1 cellular context compared by ENCODE assay signal in genomic region chrX:73977542-73978169, GRCh38.
TF ChIP-seq lines count a peak whose summit lies in the region.

No MANE protein-coding gene starts in this region.

TF ChIP-seq in GM12878, 131 proteins besides CTCF, POLR2A, EP300 and RAD21 (continued from another document):
- TF ChIP-seq, protein P1, sequence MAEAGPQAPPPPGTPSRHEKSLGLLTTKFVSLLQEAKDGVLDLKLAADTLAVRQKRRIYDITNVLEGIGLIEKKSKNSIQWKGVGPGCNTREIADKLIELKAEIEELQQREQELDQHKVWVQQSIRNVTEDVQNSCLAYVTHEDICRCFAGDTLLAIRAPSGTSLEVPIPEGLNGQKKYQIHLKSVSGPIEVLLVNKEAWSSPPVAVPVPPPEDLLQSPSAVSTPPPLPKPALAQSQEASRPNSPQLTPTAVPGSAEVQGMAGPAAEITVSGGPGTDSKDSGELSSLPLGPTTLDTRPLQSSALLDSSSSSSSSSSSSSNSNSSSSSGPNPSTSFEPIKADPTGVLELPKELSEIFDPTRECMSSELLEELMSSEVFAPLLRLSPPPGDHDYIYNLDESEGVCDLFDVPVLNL (IDR thresholded peaks at IDR 0.05; ENCODE audit: low read depth, low read length): no peak
- TF ChIP-seq MEF2B (IDR thresholded peaks at IDR 0.05; ENCODE audit: partially characterized antibody, poor library complexity, severe bottlenecking) (peak; percentile 86), IKZF1 (conservative IDR thresholded peaks at IDR 0.05) (peak; percentile 52), POLR2AphosphoS5 (IDR thresholded peaks at IDR 0.05; ENCODE audit: low read length) (no peak), POLR2AphosphoS2 (IDR thresholded peaks at IDR 0.05; ENCODE audit: low read depth, low read length) (no peak), RELA (IDR thresholded peaks at IDR 0.05; ENCODE audit: borderline replicate concordance, partially characterized antibody) (no peak), NRF1 (conservative IDR thresholded peaks at IDR 0.05; ENCODE audit: low read depth, low read length) (no peak), SMAD1 (IDR thresholded peaks at IDR 0.05; ENCODE audit: low read depth, partially characterized antibody) (no peak), ZNF622 (IDR thresholded peaks at IDR 0.05) (no peak), E4F1 (IDR thresholded peaks at IDR 0.05; ENCODE audit: borderline replicate concordance, partially characterized antibody) (no peak), RB1 (IDR thresholded peaks at IDR 0.05; ENCODE audit: borderline replicate concordance) (no peak), NR2F1 (conservative IDR thresholded peaks at IDR 0.05) (no peak), FOXM1 (IDR thresholded peaks at IDR 0.05; ENCODE audit: low read depth, low read length) (peak; percentile 44; the same call in 1 of the 2 replicates), RUNX3 (IDR thresholded peaks at IDR 0.05; ENCODE audit: low read length) (peak; percentile 96), CREM (IDR thresholded peaks at IDR 0.05; ENCODE audit: low read depth) (peak; percentile 38; the same call in 1 of the 2 replicates), MYC (IDR thresholded peaks at IDR 0.05; ENCODE audit: insufficient read depth, insufficient read length, insufficient replicate concordance, low read length, severe bottlenecking) (no peak), ASH2L (IDR thresholded peaks at IDR 0.05; ENCODE audit: borderline replicate concordance, low read depth) (no peak), NR2C1 (IDR thresholded peaks at IDR 0.05) (no peak), RBBP5 (conservative IDR thresholded peaks at IDR 0.05) (no peak), SREBF2 (IDR thresholded peaks at IDR 0.05; ENCODE audit: low read length) (no peak), ZNF274 (IDR thresholded peaks at IDR 0.05; ENCODE audit: insufficient read depth, insufficient read length) (no peak), SUZ12 (IDR thresholded peaks at IDR 0.05; ENCODE audit: unreplicated experiment) (no peak), NBN (IDR thresholded peaks at IDR 0.05) (0 out of 2 replicates have a peak, but pooled peaks have one; percentile 46), ZNF24 (IDR thresholded peaks at IDR 0.05) (no peak), ZBED1 (IDR thresholded peaks at IDR 0.05; ENCODE audit: borderline replicate concordance) (no peak; the same call in 1 of the 2 replicates), CREB1 (IDR thresholded peaks at IDR 0.05; ENCODE audit: low read depth) (0 out of 2 replicates have a peak, but pooled peaks have one; percentile 17), PBX3 (IDR thresholded peaks at IDR 0.05; ENCODE audit: insufficient replicate concordance, low read depth, low read length) (no peak), ATF7 (IDR thresholded peaks at IDR 0.05; ENCODE audit: low read depth) (peak; percentile 18; the same call in 1 of the 2 replicates), SIX5 (IDR thresholded peaks at IDR 0.05; ENCODE audit: low read depth, low read length, severe bottlenecking) (no peak)
- TF ChIP-seq, protein P2, sequence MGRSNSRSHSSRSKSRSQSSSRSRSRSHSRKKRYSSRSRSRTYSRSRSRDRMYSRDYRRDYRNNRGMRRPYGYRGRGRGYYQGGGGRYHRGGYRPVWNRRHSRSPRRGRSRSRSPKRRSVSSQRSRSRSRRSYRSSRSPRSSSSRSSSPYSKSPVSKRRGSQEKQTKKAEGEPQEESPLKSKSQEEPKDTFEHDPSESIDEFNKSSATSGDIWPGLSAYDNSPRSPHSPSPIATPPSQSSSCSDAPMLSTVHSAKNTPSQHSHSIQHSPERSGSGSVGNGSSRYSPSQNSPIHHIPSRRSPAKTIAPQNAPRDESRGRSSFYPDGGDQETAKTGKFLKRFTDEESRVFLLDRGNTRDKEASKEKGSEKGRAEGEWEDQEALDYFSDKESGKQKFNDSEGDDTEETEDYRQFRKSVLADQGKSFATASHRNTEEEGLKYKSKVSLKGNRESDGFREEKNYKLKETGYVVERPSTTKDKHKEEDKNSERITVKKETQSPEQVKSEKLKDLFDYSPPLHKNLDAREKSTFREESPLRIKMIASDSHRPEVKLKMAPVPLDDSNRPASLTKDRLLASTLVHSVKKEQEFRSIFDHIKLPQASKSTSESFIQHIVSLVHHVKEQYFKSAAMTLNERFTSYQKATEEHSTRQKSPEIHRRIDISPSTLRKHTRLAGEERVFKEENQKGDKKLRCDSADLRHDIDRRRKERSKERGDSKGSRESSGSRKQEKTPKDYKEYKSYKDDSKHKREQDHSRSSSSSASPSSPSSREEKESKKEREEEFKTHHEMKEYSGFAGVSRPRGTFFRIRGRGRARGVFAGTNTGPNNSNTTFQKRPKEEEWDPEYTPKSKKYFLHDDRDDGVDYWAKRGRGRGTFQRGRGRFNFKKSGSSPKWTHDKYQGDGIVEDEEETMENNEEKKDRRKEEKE (IDR thresholded peaks at IDR 0.05): no peak
- TF ChIP-seq, protein P3, sequence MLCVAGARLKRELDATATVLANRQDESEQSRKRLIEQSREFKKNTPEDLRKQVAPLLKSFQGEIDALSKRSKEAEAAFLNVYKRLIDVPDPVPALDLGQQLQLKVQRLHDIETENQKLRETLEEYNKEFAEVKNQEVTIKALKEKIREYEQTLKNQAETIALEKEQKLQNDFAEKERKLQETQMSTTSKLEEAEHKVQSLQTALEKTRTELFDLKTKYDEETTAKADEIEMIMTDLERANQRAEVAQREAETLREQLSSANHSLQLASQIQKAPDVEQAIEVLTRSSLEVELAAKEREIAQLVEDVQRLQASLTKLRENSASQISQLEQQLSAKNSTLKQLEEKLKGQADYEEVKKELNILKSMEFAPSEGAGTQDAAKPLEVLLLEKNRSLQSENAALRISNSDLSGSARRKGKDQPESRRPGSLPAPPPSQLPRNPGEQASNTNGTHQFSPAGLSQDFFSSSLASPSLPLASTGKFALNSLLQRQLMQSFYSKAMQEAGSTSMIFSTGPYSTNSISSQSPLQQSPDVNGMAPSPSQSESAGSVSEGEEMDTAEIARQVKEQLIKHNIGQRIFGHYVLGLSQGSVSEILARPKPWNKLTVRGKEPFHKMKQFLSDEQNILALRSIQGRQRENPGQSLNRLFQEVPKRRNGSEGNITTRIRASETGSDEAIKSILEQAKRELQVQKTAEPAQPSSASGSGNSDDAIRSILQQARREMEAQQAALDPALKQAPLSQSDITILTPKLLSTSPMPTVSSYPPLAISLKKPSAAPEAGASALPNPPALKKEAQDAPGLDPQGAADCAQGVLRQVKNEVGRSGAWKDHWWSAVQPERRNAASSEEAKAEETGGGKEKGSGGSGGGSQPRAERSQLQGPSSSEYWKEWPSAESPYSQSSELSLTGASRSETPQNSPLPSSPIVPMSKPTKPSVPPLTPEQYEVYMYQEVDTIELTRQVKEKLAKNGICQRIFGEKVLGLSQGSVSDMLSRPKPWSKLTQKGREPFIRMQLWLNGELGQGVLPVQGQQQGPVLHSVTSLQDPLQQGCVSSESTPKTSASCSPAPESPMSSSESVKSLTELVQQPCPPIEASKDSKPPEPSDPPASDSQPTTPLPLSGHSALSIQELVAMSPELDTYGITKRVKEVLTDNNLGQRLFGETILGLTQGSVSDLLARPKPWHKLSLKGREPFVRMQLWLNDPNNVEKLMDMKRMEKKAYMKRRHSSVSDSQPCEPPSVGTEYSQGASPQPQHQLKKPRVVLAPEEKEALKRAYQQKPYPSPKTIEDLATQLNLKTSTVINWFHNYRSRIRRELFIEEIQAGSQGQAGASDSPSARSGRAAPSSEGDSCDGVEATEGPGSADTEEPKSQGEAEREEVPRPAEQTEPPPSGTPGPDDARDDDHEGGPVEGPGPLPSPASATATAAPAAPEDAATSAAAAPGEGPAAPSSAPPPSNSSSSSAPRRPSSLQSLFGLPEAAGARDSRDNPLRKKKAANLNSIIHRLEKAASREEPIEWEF (IDR thresholded peaks at IDR 0.05; ENCODE audit: insufficient replicate concordance, low read depth, low read length): no peak
- TF ChIP-seq, protein P4, sequence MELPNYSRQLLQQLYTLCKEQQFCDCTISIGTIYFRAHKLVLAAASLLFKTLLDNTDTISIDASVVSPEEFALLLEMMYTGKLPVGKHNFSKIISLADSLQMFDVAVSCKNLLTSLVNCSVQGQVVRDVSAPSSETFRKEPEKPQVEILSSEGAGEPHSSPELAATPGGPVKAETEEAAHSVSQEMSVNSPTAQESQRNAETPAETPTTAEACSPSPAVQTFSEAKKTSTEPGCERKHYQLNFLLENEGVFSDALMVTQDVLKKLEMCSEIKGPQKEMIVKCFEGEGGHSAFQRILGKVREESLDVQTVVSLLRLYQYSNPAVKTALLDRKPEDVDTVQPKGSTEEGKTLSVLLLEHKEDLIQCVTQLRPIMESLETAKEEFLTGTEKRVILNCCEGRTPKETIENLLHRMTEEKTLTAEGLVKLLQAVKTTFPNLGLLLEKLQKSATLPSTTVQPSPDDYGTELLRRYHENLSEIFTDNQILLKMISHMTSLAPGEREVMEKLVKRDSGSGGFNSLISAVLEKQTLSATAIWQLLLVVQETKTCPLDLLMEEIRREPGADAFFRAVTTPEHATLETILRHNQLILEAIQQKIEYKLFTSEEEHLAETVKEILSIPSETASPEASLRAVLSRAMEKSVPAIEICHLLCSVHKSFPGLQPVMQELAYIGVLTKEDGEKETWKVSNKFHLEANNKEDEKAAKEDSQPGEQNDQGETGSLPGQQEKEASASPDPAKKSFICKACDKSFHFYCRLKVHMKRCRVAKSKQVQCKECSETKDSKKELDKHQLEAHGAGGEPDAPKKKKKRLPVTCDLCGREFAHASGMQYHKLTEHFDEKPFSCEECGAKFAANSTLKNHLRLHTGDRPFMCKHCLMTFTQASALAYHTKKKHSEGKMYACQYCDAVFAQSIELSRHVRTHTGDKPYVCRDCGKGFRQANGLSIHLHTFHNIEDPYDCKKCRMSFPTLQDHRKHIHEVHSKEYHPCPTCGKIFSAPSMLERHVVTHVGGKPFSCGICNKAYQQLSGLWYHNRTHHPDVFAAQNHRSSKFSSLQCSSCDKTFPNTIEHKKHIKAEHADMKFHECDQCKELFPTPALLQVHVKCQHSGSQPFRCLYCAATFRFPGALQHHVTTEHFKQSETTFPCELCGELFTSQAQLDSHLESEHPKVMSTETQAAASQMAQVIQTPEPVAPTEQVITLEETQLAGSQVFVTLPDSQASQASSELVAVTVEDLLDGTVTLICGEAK (IDR thresholded peaks at IDR 0.05; ENCODE audit: borderline replicate concordance): no peak
- TF ChIP-seq, protein P5, sequence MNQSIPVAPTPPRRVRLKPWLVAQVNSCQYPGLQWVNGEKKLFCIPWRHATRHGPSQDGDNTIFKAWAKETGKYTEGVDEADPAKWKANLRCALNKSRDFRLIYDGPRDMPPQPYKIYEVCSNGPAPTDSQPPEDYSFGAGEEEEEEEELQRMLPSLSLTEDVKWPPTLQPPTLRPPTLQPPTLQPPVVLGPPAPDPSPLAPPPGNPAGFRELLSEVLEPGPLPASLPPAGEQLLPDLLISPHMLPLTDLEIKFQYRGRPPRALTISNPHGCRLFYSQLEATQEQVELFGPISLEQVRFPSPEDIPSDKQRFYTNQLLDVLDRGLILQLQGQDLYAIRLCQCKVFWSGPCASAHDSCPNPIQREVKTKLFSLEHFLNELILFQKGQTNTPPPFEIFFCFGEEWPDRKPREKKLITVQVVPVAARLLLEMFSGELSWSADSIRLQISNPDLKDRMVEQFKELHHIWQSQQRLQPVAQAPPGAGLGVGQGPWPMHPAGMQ (IDR thresholded peaks at IDR 0.05; ENCODE audit: borderline replicate concordance): no peak
